ENCODE assay signal across 8 cellular contexts in the genomic region with DNA sequence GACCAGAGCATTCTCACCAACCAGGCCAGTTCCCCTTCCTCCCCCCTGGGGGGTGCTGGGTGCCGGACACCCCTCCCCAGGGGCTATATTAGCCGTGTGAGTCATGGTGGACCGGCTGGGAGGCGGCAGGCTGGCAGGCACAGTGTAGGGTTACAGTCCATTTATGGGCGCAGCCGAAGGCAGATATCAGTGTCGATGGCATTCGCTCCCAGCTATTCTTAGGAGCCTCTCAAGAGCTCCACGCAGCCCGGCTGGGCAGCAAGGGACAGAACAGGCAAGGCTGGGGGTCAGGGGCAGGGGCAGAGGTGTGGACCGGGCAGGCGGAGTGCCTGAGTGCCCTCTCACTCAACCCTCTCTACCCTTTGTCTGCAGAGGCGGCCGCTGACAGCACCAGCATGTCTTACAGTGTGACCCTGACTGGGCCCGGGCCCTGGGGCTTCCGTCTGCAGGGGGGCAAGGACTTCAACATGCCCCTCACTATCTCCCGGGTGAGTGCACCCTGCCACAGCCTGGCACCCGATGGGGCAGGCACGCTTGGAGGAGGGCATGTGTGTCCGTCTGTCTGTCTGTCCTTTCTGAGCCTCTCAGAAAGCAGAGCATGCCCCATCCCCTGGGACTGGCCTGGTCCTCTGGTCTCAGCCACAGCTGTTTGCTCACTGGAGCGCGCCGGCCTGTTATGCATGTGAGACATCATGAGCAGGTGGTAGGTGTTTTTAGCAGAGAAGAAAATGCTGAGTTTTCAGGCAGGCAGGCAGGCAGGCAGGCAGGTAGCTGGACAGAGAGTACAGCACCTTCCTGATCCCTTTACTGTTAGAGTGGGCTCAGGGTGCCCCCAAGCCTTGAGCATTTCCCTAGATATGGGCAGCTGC. TPM values are rescaled to one million over a fixed set of nuclear protein-coding genes. Genes with fewer than 3 reads are reported as not detected.
DNase-seq lines count a peak whose midpoint lies in the region; ATAC-seq, FAIRE-seq and TF ChIP-seq lines count a peak whose summit lies in the region.

Gene LDB3 (plus strand): TSS at position 215 of the 869 bp plus-strand sequence. CDS start 181 bp downstream, at position 396.

- BruUV-seq in Caco-2 (replicated peaks; lab: Mats Ljungman, UMichigan) = no TSS peak

- H3K27me3 ChIP-seq in Caco-2 (replicated peaks; ENCODE audit: control insufficient read depth, insufficient read depth, low read length) = no peaks in the 10 kb centered on the region

- FAIRE-seq in HTR-8/SVneo (lab: Jason Lieb, UNC) = peak; percentile 94

- POLR2A ChIA-PET in Caco-2 (lab: Charles Lee) = no interaction called here

- ATAC-seq in natural killer cell treated with Interleukin-12 subunit alpha and Interleukin-12 subunit beta and Interleukin-15 and Interleukin-18, amount 100 ng/mL, for 72 hours = no peak

- CTCF ChIA-PET in Caco-2 (lab: Charles Lee) = no interaction called here

- H3K36me3 Mint-ChIP-seq in nephron progenitor cell (ENCODE audit: low read depth) = no peaks in the 10 kb centered on the region
- H3K36me3 Mint-ChIP-seq in Caco-2 (ENCODE audit: insufficient read depth, unreplicated experiment) = no peaks in the 10 kb centered on the region
- no peaks in the 10 kb centered on the region for H3K36me3 Mint-ChIP-seq in natural killer cell treated with Interleukin-12 subunit alpha and Interleukin-12 subunit beta and Interleukin-15 and Interleukin-18, amount 100 ng/mL, for 72 hours

- H3K4me1 Mint-ChIP-seq in nephron progenitor cell (peaks cover 93% of the 10 kb centered on the region), Caco-2 (ENCODE audit: low read depth, unreplicated experiment) (peaks cover 11% of the 10 kb centered on the region)
- H3K4me1 Mint-ChIP-seq in natural killer cell treated with Interleukin-12 subunit alpha and Interleukin-12 subunit beta and Interleukin-15 and Interleukin-18, amount 100 ng/mL, for 72 hours (ENCODE audit: low read depth in 2 of 2) = no peaks in the 10 kb centered on the region

- intact Hi-C loops in Caco-2 (cut with micrococcal nuclease; ENCODE audit: unreplicated experiment) = no loop called here

- H3K4me1 ChIP-seq in Caco-2 = peaks cover 34% of the 10 kb centered on the region

- H3K27ac Mint-ChIP-seq in nephron progenitor cell (no peak within 1 kb of the TSS), Caco-2 (ENCODE audit: unreplicated experiment) (no peak within 1 kb of the TSS)
- H3K27ac Mint-ChIP-seq in natural killer cell treated with Interleukin-12 subunit alpha and Interleukin-12 subunit beta and Interleukin-15 and Interleukin-18, amount 100 ng/mL, for 72 hours = no peak within 1 kb of the TSS

- no peaks in the 10 kb centered on the region for H3K36me3 ChIP-seq in Caco-2 (ENCODE audit: control insufficient read depth, insufficient read depth, low read length)

- DNase-seq in GM19238 (ENCODE audit: insufficient read length, low spot score) (peak; percentile 53), HTR-8/SVneo (ENCODE audit: insufficient read length, low spot score) (peak; percentile 71), astrocyte of the hippocampus (ENCODE audit: low read depth, low spot score) (peak; percentile 79), nephron progenitor cell (peak; percentile 53), Caco-2 (no peak), cortex of kidney (lab: John Stamatoyannopoulos, UW) (no peak), medulla oblongata (ENCODE audit: extremely low spot score) (no peak)
- no peak for DNase-seq in natural killer cell treated with Interleukin-12 subunit alpha and Interleukin-12 subunit beta and Interleukin-15 and Interleukin-18, amount 100 ng/mL, for 72 hours (ENCODE audit: low spot score)

- H3K27me3 Mint-ChIP-seq in nephron progenitor cell (ENCODE audit: low read depth, poor library complexity) (peaks cover 8% of the 10 kb centered on the region), Caco-2 (ENCODE audit: insufficient read depth, unreplicated experiment) (no peaks in the 10 kb centered on the region)
- no peaks in the 10 kb centered on the region for H3K27me3 Mint-ChIP-seq in natural killer cell treated with Interleukin-12 subunit alpha and Interleukin-12 subunit beta and Interleukin-15 and Interleukin-18, amount 100 ng/mL, for 72 hours

- H3K9me3 Mint-ChIP-seq in nephron progenitor cell (no peaks in the 10 kb centered on the region), Caco-2 (ENCODE audit: unreplicated experiment) (no peaks in the 10 kb centered on the region)
- H3K9me3 Mint-ChIP-seq in natural killer cell treated with Interleukin-12 subunit alpha and Interleukin-12 subunit beta and Interleukin-15 and Interleukin-18, amount 100 ng/mL, for 72 hours = no peaks in the 10 kb centered on the region

- H3K4me3 ChIP-seq in Caco-2 (ENCODE audit: low read depth, low read length) = no peak within 1 kb of the TSS

- H3K4me3 Mint-ChIP-seq in nephron progenitor cell (peak within 1 kb of the TSS; percentile 35), Caco-2 (ENCODE audit: unreplicated experiment) (no peak within 1 kb of the TSS)
- no peak within 1 kb of the TSS for H3K4me3 Mint-ChIP-seq in natural killer cell treated with Interleukin-12 subunit alpha and Interleukin-12 subunit beta and Interleukin-15 and Interleukin-18, amount 100 ng/mL, for 72 hours

- no peaks in the 10 kb centered on the region for H3K9me3 ChIP-seq in Caco-2

- TF ChIP-seq CTCF in nephron progenitor cell (IDR thresholded peaks at IDR 0.05) (no peak), Caco-2 (IDR thresholded peaks at IDR 0.05; ENCODE audit: insufficient read depth in 1 of 2, low read depth in 1 of 2, low read length in 1 of 2, severe bottlenecking in 1 of 2, unreplicated experiment in 1 of 2) (no peak)

RNA-seq across cellular contexts. Expression of gene LDB3, which starts in this region (rescaled TPM):
- total RNA-seq in Caco-2 (2022) = 0.09 TPM in 1 of 2 replicates, not detected in the other
- not detected for total RNA-seq in natural killer cell treated with Interleukin-12 subunit alpha and Interleukin-12 subunit beta and Interleukin-15 and Interleukin-18, amount 100 ng/mL, for 72 hours

Comparison
In these comparisons a context has a peak if more than half of its experiments do, and no peak if none do; other contexts are left out.
1. DNase-seq: peak in GM19238 (single experiment), HTR-8/SVneo (single experiment), astrocyte of the hippocampus (single experiment) and nephron progenitor cell (single experiment); none in Caco-2 (0 of 2), cortex of kidney (single experiment), natural killer cell treated with Interleukin-12 subunit alpha and Interleukin-12 subunit beta and Interleukin-15 and Interleukin-18, amount 100 ng/mL, for 72 hours (single experiment) and medulla oblongata (single experiment).